Comparison of ENCODE assay signal across 6 cellular contexts in the genomic region with DNA sequence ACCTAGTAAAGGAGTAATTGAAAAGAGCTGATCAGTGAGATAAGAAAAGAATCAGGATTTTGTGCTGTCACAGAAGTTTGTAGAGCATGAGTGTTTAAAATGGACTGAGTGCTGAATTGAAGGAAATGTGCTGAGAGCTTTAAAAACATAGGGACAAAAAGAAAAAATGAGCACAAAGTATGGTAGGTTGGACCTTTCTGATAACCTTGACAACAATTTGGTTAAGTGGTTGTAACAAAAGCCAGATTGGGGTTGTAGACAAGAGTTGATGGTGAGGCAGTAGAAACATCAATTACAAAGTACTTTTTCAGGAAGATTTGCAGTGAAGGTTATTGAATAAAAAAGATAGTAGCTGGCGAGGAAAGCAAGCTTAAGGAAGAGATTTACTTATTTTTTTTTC.
"Had no signal": no experiment of that assay in that cellular context is flagged by ENCODE, and none has a peak within 500 bp of the region (broad histone marks: within the 10 kb centered on the region; RNA-seq: fewer than 3 reads in every experiment).

No MANE protein-coding gene starts in this region.

- H3K27me3 Mint-ChIP-seq: IgD-negative memory B cell had no signal

- H3K27ac ChIP-seq: HL-60 had no signal

- H3K4me1 Mint-ChIP-seq: IgD-negative memory B cell had no signal

- DNase-seq: IMR-90, KBM-7 had no signal

- H3K4me3 ChIP-seq: K562 had no signal

- H3K27ac Mint-ChIP-seq: IgD-negative memory B cell had no signal

- H3K4me3 Mint-ChIP-seq: IgD-negative memory B cell had no signal

- ATAC-seq: HepG2, K562 had no signal

- H3K36me3 Mint-ChIP-seq: IgD-negative memory B cell had no signal
